1 cellular context compared by ENCODE assay signal in genomic region chr19:14003279-14004051, GRCh38.
TF ChIP-seq lines count a peak whose summit lies in the region.

No MANE protein-coding gene starts in this region.

TF ChIP-seq in GM23338, 12 proteins besides CTCF, POLR2A, EP300 and RAD21 (continued from another document):
- TF ChIP-seq ZNF462 (CRISPR knock-in tag; IDR thresholded peaks at IDR 0.05) (no peak), ZNF331 (CRISPR knock-in tag; IDR thresholded peaks at IDR 0.05; ENCODE audit: low read depth) (no peak)
